ENCODE assay signal across 9 cellular contexts in genomic region chr9:129836342-129837007, GRCh38.
A peak's percentile ranks its signal among the peaks of the same experiment; 100 is the strongest.
DNase-seq lines count a peak whose midpoint lies in the region; ATAC-seq and TF ChIP-seq lines count a peak whose summit lies in the region.
"Had no signal": no experiment of that assay in that cellular context is flagged by ENCODE, and none has a peak within 500 bp of the region (broad histone marks: within the 10 kb centered on the region; RNA-seq: fewer than 3 reads in every experiment).

No MANE protein-coding gene starts in this region.

- H3K27me3 ChIP-seq in MM.1S (replicated peaks; ENCODE audit: insufficient read depth, low read length), result no peaks in the 10 kb centered on the region
- H3K27me3 ChIP-seq: body of pancreas had no signal

- no peaks in the 10 kb centered on the region for H3K9me3 ChIP-seq in MM.1S (replicated peaks; ENCODE audit: insufficient read depth, low read length)
- H3K9me3 ChIP-seq: body of pancreas had no signal

- peak overlapping the region; percentile 92 for H3K4me3 ChIP-seq in MM.1S (ENCODE audit: low read length)

- H3F3A ChIP-seq in MM.1S (ENCODE audit: insufficient read depth, low read length), result no peaks in the 10 kb centered on the region

- ATAC-seq in stimulated activated naive CD8-positive, alpha-beta T cell treated with anti-CD3 and anti-CD28 coated beads, Interleukin-15, Interleukin-2, amounts not matched to agents 100 U/mL and 50 U/mL, for 24 hours, result no peak
- ATAC-seq in HG03571 (IDR thresholded peaks at IDR 0.05; ENCODE audit: unreplicated experiment) (no peak), HG03432 (IDR thresholded peaks at IDR 0.05; ENCODE audit: unreplicated experiment) (no peak)

- H3K9me2 ChIP-seq in MM.1S (replicated peaks; ENCODE audit: insufficient read depth, low read length), result no peaks in the 10 kb centered on the region

- H3K4me1 ChIP-seq in MM.1S (ENCODE audit: low read length), result peaks cover 14% of the 10 kb centered on the region; the same call in 1 of the 2 replicates

- DNase-seq in AML-193 (lab: John Stamatoyannopoulos, UW) (peak; percentile 31 to 40), MM.1S (no peak), left kidney (ENCODE audit: low read depth, low spot score) (peak; percentile 47), NCI-H1436 treated with DMSO at 0.1 percent for 48 hours (lab: John Stamatoyannopoulos, UW) (no peak)
- DNase-seq in activated naive CD4-positive, alpha-beta T cell treated with anti-CD3 and anti-CD28 coated beads, Interleukin-2, amount 50 U/mL, for 16 hours, result peak; percentile 55
- peak; percentile 67 for DNase-seq in stimulated activated naive CD8-positive, alpha-beta T cell treated with anti-CD3 and anti-CD28 coated beads, Interleukin-15, Interleukin-2, amounts not matched to agents 100 U/mL and 50 U/mL, for 24 hours

- H3K9ac ChIP-seq in MM.1S (ENCODE audit: low read length), result peak overlapping the region; percentile 87

- H3K36me3 ChIP-seq in MM.1S (replicated peaks; ENCODE audit: insufficient read depth, low read length), result no peaks in the 10 kb centered on the region

- no peak for TF ChIP-seq CTCF in MM.1S (IDR thresholded peaks at IDR 0.05; ENCODE audit: low read length)

- H3K27ac ChIP-seq in MM.1S (ENCODE audit: low read length), result no peak overlapping the region

- peak overlapping the region; percentile 75 for H3K4me2 ChIP-seq in MM.1S (ENCODE audit: low read depth, low read length)

- peaks cover 27% of the 10 kb centered on the region for H3K79me2 ChIP-seq in MM.1S (ENCODE audit: low read length)

- H4K20me1 ChIP-seq in MM.1S (ENCODE audit: insufficient read depth, low read length), result no peaks in the 10 kb centered on the region

- H2AFZ ChIP-seq in MM.1S (ENCODE audit: low read length), result peak overlapping the region; percentile 81; the same call in 1 of the 2 replicates

Comparison
In these comparisons a context has a peak if more than half of its experiments do, and no peak if none do; other contexts are left out.
1. DNase-seq: peak in AML-193 (2 of 2), activated naive CD4-positive, alpha-beta T cell treated with anti-CD3 and anti-CD28 coated beads, Interleukin-2, amount 50 U/mL, for 16 hours (single experiment), left kidney (single experiment) and stimulated activated naive CD8-positive, alpha-beta T cell treated with anti-CD3 and anti-CD28 coated beads, Interleukin-15, Interleukin-2, amounts not matched to agents 100 U/mL and 50 U/mL, for 24 hours (single experiment); none in MM.1S (single experiment) and NCI-H1436 treated with DMSO at 0.1 percent for 48 hours (single experiment).